ENCODE assay signal across 8 cellular contexts in the genomic region with DNA sequence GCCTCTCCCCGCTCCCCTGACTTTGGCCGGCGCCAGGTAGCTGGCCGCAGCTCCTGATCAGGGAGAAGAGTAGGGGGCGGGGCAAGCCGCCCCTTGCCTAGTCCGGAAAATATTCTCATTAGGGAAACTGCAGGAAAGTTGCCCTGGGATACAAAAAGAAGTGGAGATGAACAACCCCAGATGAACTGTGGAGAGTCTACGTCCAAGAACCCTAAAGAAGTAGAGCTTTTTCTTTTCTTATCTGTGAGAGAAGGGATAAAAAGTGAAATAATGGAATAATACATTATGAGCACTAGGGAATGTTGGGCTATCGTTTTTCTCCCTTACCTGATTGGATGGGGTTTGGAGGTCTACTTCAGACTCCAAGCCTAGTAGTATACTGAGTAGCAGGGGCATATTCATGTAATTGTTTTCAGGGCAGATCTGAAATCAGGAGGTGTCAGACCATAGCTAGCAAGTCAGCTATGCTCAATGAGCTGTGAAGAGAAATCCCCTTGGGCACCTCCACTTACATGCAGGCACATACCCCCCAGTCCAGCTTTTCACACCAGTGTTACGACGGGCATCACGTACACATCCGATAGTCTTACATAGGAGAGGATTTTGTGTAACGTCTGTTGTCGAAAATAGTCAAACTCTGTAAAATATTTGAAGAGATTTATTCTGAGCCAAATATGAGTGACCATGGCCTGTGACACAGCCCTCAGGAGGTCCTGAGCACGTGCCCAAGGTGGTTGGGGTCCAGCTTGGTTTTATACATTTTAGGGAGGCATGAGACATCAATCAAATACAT. TPM values are rescaled to one million over a fixed set of nuclear protein-coding genes. Genes with fewer than 3 reads are reported as not detected.
A peak's percentile ranks its signal among the peaks of the same experiment; 100 is the strongest.
DNase-seq lines count a peak whose midpoint lies in the region; ATAC-seq, FAIRE-seq and TF ChIP-seq lines count a peak whose summit lies in the region.

No MANE protein-coding gene starts in this region.

- DNase-seq in AG09309 (ENCODE audit: low read depth), result no peak
- DNase-seq in Jurkat, Clone E6-1 (ENCODE audit: low read depth, low spot score), result no peak
- DNase-seq in K562 (ENCODE audit: extremely low read depth in 1 of 4, low spot score in 3 of 4), result no peak
- no peak for DNase-seq in mesenchymal stem cell
- DNase-seq in stimulated activated CD4-positive, alpha-beta T cell treated with anti-CD3 and anti-CD28 coated beads, Interleukin-2, amount 100 ng/mL, for 48 hours, result no peak
- DNase-seq in COLO668 (lab: John Stamatoyannopoulos, UW; ENCODE audit: unreplicated experiment), result no peak

- no peak for TF ChIP-seq POLR2A in K562 (conservative IDR thresholded peaks at IDR 0.05)

- POLR2A ChIA-PET in K562 (lab: Yijun Ruan, JAX), result interaction anchor here (0.7 to 2.9 kb wide), 7 partner anchors 11 to 75 kb away, joined by 3 to 15 read pairs (median 3); no protein-coding TSS in a partner anchor

- H3K27me3 ChIP-seq in K562 (ENCODE audit: control insufficient read depth in 2 of 2, insufficient read depth in 2 of 2, low read length in 2 of 2), result no peaks in the 10 kb centered on the region
- no peaks in the 10 kb centered on the region for H3K27me3 ChIP-seq in mesenchymal stem cell (ENCODE audit: control insufficient read depth in 1 of 2, insufficient read depth in 1 of 2, low read length in 2 of 2)

- H3K79me2 ChIP-seq in K562 (ENCODE audit: control insufficient read depth, insufficient read depth, low read length), result peaks cover 30% of the 10 kb centered on the region

- 0 out of 2 replicates have a peak, but pooled peaks cover 3% of the 10 kb centered on the region for H4K20me1 ChIP-seq in K562 (replicated peaks; ENCODE audit: control insufficient read depth, insufficient read depth, low read length)

- peak overlapping the region; percentile 83 to 91 for H3K9ac ChIP-seq in K562 (ENCODE audit: insufficient read depth in 1 of 2, low read depth in 2 of 2, low read length in 2 of 2)
- H3K9ac ChIP-seq in mesenchymal stem cell (ENCODE audit: low read length), result peak overlapping the region; percentile 96

- H3K27ac ChIP-seq in K562 (ENCODE audit: extremely low read depth, low read depth, low read length), result peak overlapping the region; percentile 79
- H3K27ac ChIP-seq in mesenchymal stem cell (ENCODE audit: low read length, poor library complexity, severe bottlenecking), result peak overlapping the region; percentile 56

- H3K4me1 ChIP-seq in K562 (replicated peaks in 1 of 2; ENCODE audit: control insufficient read depth in 2 of 2, insufficient read depth in 2 of 2, low read length in 2 of 2), result peaks cover 17 to 19% of the 10 kb centered on the region in 2 experiments
- peaks cover 5% of the 10 kb centered on the region for H3K4me1 ChIP-seq in mesenchymal stem cell (ENCODE audit: control insufficient read depth, insufficient read depth, low read depth, low read length)

- peak overlapping the region; percentile 11 for H2BK5ac ChIP-seq in mesenchymal stem cell (ENCODE audit: low read depth, low read length, poor library complexity, severe bottlenecking)

- H3K9me3 ChIP-seq in K562 (replicated peaks; ENCODE audit: control insufficient read depth, insufficient read depth, low read depth, low read length) (no peaks in the 10 kb centered on the region), mesenchymal stem cell (ENCODE audit: control insufficient read depth, low read length) (no peaks in the 10 kb centered on the region)

- CTCF ChIA-PET in K562 (lab: Yijun Ruan, JAX; ENCODE audit: low intra/inter-chr PET ratio), result no interaction called here

- H3K79me1 ChIP-seq in mesenchymal stem cell (replicated peaks; ENCODE audit: low read length, poor library complexity, severe bottlenecking), result peaks cover 3% of the 10 kb centered on the region

- intact Hi-C loops in K562 (cut with micrococcal nuclease), result loop anchor here (2.0 to 10.0 kb wide), 7 partner anchors 21 to 261 kb away; no protein-coding TSS in a partner anchor

- H3K4me3 ChIP-seq in AG09309 (ENCODE audit: control insufficient read depth, low read depth, low read length) (peak overlapping the region; percentile 55), K562 (peak overlapping the region; percentile 74), mesenchymal stem cell (ENCODE audit: insufficient read depth in 1 of 2, low read depth in 1 of 2, low read length in 2 of 2) (peak overlapping the region; percentile 72 to 99)
- peak overlapping the region; percentile 65 for H3K4me3 ChIP-seq in Jurkat, Clone E6-1 (ENCODE audit: low read length)

- H3K36me3 ChIP-seq in K562 (ENCODE audit: control insufficient read depth, insufficient read depth, low read length) (peaks cover 4% of the 10 kb centered on the region; the same call in 2 of the 3 replicates), mesenchymal stem cell (ENCODE audit: control insufficient read depth in 1 of 2, insufficient read depth in 2 of 2, low read depth in 1 of 2, low read length in 2 of 2) (peaks cover 7 to 8% of the 10 kb centered on the region in 2 experiments)

- H3K9me1 ChIP-seq in K562 (ENCODE audit: control insufficient read depth, insufficient read depth, low read length), result no peaks in the 10 kb centered on the region

- H3K4me2 ChIP-seq in K562 (ENCODE audit: insufficient read depth, low read length) (peak overlapping the region; percentile 65), mesenchymal stem cell (ENCODE audit: low read length, poor library complexity, severe bottlenecking) (peak overlapping the region; percentile 86)

- no peak overlapping the region for H2AK5ac ChIP-seq in mesenchymal stem cell (ENCODE audit: low read length, severe bottlenecking)

- H2BK12ac ChIP-seq in mesenchymal stem cell (ENCODE audit: low read length in 2 of 2), result peak overlapping the region in 1 of 2 experiments; percentile 94

- BruUV-seq in K562 (replicated peaks; lab: Mats Ljungman, UMichigan), result TSS peak; percentile 65

- TF ChIP-seq EP300 in K562 (IDR thresholded peaks at IDR 0.05; ENCODE audit: low read length), result no peak

- peak overlapping the region; percentile 94 for H2BK120ac ChIP-seq in mesenchymal stem cell (ENCODE audit: low read depth, low read length)

- peak overlapping the region; percentile 90 to 96 for H3K18ac ChIP-seq in mesenchymal stem cell (ENCODE audit: low read depth in 1 of 2, low read length in 2 of 2)

- H4K8ac ChIP-seq in mesenchymal stem cell (ENCODE audit: low read length), result peak overlapping the region; percentile 80

- H3K14ac ChIP-seq in mesenchymal stem cell (ENCODE audit: low read length in 2 of 2), result no peak overlapping the region

- no peak for FAIRE-seq in K562 (lab: Jason Lieb, UNC)

- H2AFZ ChIP-seq in K562 (ENCODE audit: low read depth, low read length) (peak overlapping the region; percentile 75), mesenchymal stem cell (ENCODE audit: low read depth, low read length) (peak overlapping the region; percentile 77)

- in situ Hi-C loops in K562 (cut with MboI), result no loop called here

- no peak for TF ChIP-seq CTCF in AG09309 (IDR thresholded peaks at IDR 0.05; ENCODE audit: control insufficient read depth, insufficient read depth, low read depth, low read length, missing control alignments)
- no peak for TF ChIP-seq CTCF in K562 (IDR thresholded peaks at IDR 0.05 in 2 of 3, conservative IDR thresholded peaks at IDR 0.05 in 1 of 3; ENCODE audit: insufficient read depth in 2 of 3, low read depth in 1 of 3, low read length in 3 of 3)

- peak overlapping the region; percentile 85 for H4K91ac ChIP-seq in mesenchymal stem cell (ENCODE audit: low read length)

- 35% methylated on average over 16 of the region's 16 CpGs for WGBS in K562 (ENCODE audit: insufficient coverage, low coverage, missing lambda C conversion rate)
- 40% methylated on average over 16 of the region's 16 CpGs for WGBS in mesenchymal stem cell

- H3K23ac ChIP-seq in mesenchymal stem cell (ENCODE audit: low read length in 2 of 2), result no peak overlapping the region

- TF ChIP-seq RAD21 in K562 (CRISPR knock-in tag; conservative IDR thresholded peaks at IDR 0.05 in 1 of 2, IDR thresholded peaks at IDR 0.05 in 1 of 2), result no peak

- peak overlapping the region; percentile 98 for H2BK15ac ChIP-seq in mesenchymal stem cell (ENCODE audit: low read depth, poor library complexity, severe bottlenecking)

- peak overlapping the region; percentile 50 to 86 for H3K4ac ChIP-seq in mesenchymal stem cell (ENCODE audit: low read depth in 1 of 2, low read length in 2 of 2)

- ATAC-seq in GM18520 (IDR thresholded peaks at IDR 0.05; ENCODE audit: unreplicated experiment), result peak; percentile 12
- no peak for ATAC-seq in K562
- no peak for ATAC-seq in esophagus mucosa

RNA-seq across cellular contexts. Expression of a gene that starts 1.7 kb away (rescaled TPM):
- 1.7 TPM for polyA plus RNA-seq in Jurkat, Clone E6-1 (2012; ENCODE audit: insufficient read depth, insufficient read length)
- total RNA-seq in K562 (2011; cell fraction: chromatin; rRNA removed; ENCODE audit: low replicate concordance), result 5.0 and 6.0 TPM in 2 replicates
- total RNA-seq in K562 (2011; cell fraction: nucleolus; rRNA removed), result 3.9 and 4.0 TPM in 2 replicates
- total RNA-seq in K562 (2011; cell fraction: nucleoplasm; rRNA removed), result 3.6 and 4.4 TPM in 2 replicates
- 6.6 and 7.3 TPM in 2 replicates for total RNA-seq in K562 (2014; rRNA removed)
- total RNA-seq in K562 (2014; rRNA removed; fragmentation: Illumina TruSeq; extraction: Trizol), result 6.3 and 7.6 TPM in 2 replicates
- total RNA-seq in K562 (2015; rRNA removed; fragmentation: Illumina TruSeq; extraction: Trizol), result 7.0 and 7.8 TPM in 2 replicates
- total RNA-seq in K562 (2021), result 5.9 and 6.1 TPM in 2 replicates
- 1.7 and 3.1 TPM in 2 replicates for polyA plus RNA-seq in K562 (2011; rRNA removed)
- 3.6 and 4.4 TPM in 2 replicates for polyA plus RNA-seq in K562 (2011; cell fraction: cytosol; rRNA removed)
- 3.0 and 4.0 TPM in 2 replicates for polyA plus RNA-seq in K562 (2011; cell fraction: nucleus; rRNA removed)
- polyA plus RNA-seq in K562 (2012), result 5.8 and 10.6 TPM in 2 replicates
- polyA plus RNA-seq in K562 (2014; fragmentation: Illumina TruSeq; extraction: Trizol), result 6.2 and 8.3 TPM in 2 replicates
- 1 to 10 TPM; 3.8 to 5.5 TPM for polyA plus RNA-seq in K562 (2014; fragmentation: Nextera tagmentation; extraction: Ambion mirVana)
- polyA plus RNA-seq in K562 (2014; rRNA removed), result 5.4 and 6.6 TPM in 2 replicates
- 4.8 and 6.1 TPM in 2 replicates for polyA minus RNA-seq in K562 (2011; rRNA and poly(A)+ RNA removed)
- 1.0 and 1.4 TPM in 2 replicates for polyA minus RNA-seq in K562 (2011; cell fraction: cytosol; rRNA and poly(A)+ RNA removed)
- 4.8 and 8.7 TPM in 2 replicates for polyA minus RNA-seq in K562 (2011; cell fraction: nucleus; rRNA and poly(A)+ RNA removed)
- polyA plus RNA-seq in mesenchymal stem cell (2013, experiment 1 of 2), result 46.8 TPM
- 45.6 TPM for polyA plus RNA-seq in mesenchymal stem cell (2013, experiment 2 of 2)
- total RNA-seq in esophagus mucosa, result 3.0 TPM
